In the genomic region with DNA sequence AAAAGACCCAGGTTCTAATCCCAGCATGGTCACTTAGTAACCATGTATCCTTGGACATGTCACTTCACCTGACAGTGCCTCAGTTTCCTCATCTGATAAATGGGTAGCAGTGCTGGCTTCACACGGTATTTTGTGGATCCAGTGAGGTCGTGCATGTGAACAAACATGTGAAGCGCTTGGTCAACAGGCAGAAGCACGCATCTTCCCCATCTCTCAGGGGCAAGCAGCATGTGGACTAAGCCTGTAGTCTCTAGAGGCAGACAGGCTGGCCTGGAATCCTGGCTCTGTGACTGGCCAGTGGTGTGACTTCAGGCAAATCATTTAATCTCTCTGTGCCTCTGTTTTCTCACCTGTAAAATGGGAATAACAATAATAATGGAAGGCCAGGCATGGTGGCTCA, we compare ENCODE assay signal across 27 cellular contexts.
"Had no signal": no experiment of that assay in that cellular context is flagged by ENCODE, and none has a peak within 500 bp of the region (broad histone marks: within the 10 kb centered on the region; RNA-seq: fewer than 3 reads in every experiment).

No MANE protein-coding gene starts in this region.

- H3K9me3 ChIP-seq: ascending aorta, breast epithelium, esophagus squamous epithelium, gastroesophageal sphincter, heart right ventricle had no signal

- H3K27ac ChIP-seq: ascending aorta, epithelial cell of prostate, esophagus squamous epithelium, gastroesophageal sphincter, heart right ventricle had no signal

- FAIRE-seq: endometrium, endothelial cell of umbilical vein had no signal

- H3K4me1 ChIP-seq: ascending aorta had no signal

- H3K27me3 ChIP-seq: ascending aorta, breast epithelium, esophagus squamous epithelium, gastroesophageal sphincter, heart right ventricle had no signal

- ATAC-seq: activated naive CD4-positive, alpha-beta T cell treated with anti-CD3 and anti-CD28 coated beads, Interleukin-2, amount 50 U/mL, for 72 hours; activated T-cell treated with anti-CD3 and anti-CD28 coated beads, Interleukin-2, amount 50 U/mL, for 72 hours; gastroesophageal sphincter; heart right ventricle; WTC11 had no signal

- H3K36me3 ChIP-seq: ascending aorta, breast epithelium, esophagus squamous epithelium, gastroesophageal sphincter, heart right ventricle had no signal

- H3K4me3 ChIP-seq: ascending aorta, breast epithelium, esophagus squamous epithelium, gastroesophageal sphincter, heart right ventricle had no signal

- DNase-seq: activated CD4-positive, alpha-beta memory T cell treated with anti-CD3 and anti-CD28 coated beads, Interleukin-2, amount 10 ng/mL, durations not matched to agents 7 days and 5 days; activated CD4-positive, alpha-beta T cell treated with anti-CD3 and anti-CD28 coated beads for 1 hour; activated CD4-positive, alpha-beta T cell treated with anti-CD3 and anti-CD28 coated beads for 4 hours; activated CD4-positive, alpha-beta T cell treated with anti-CD3 and anti-CD28 coated beads, Interleukin-2, amount 10 ng/mL, durations not matched to agents 7 days and 5 days; activated CD4-positive, alpha-beta T cell treated with anti-CD3 and anti-CD28 coated beads, Interleukin-2, amount 50 U/mL, for 4 hours; activated CD8-positive, alpha-beta memory T cell treated with anti-CD3 and anti-CD28 coated beads, Interleukin-2, amount 50 U/mL, for 48 hours; activated gamma-delta T cell; activated naive CD4-positive, alpha-beta T cell; activated naive CD4-positive, alpha-beta T cell treated with anti-CD3 and anti-CD28 coated beads, Interleukin-2, amount 10 ng/mL, durations not matched to agents 7 days and 5 days; activated naive CD8-positive, alpha-beta T cell treated with anti-CD3 and anti-CD28 coated beads, Interleukin-2, amount 10 ng/mL, durations not matched to agents 7 days and 5 days; activated T-cell treated with anti-CD3 and anti-CD28 coated beads for 4 hours; activated T-cell treated with anti-CD3 and anti-CD28 coated beads, Interleukin-2, amount 50 U/mL, for 24 hours; activated T-cell treated with anti-CD3 and anti-CD28 coated beads, Interleukin-2, amount 50 U/mL, for 72 hours; cortex of kidney; effector CD8-positive, alpha-beta T cell; esophagus squamous epithelium; foreskin melanocyte; heart right ventricle; T-helper 2 cell had no signal
